9 cellular contexts compared by ENCODE assay signal in genomic region chr6:4788953-4789584, GRCh38. TPM values are rescaled to one million over a fixed set of nuclear protein-coding genes. Genes with fewer than 3 reads are reported as not detected.
DNase-seq lines count a peak whose midpoint lies in the region; ATAC-seq, FAIRE-seq and TF ChIP-seq lines count a peak whose summit lies in the region.
"Had no signal": no experiment of that assay in that cellular context is flagged by ENCODE, and none has a peak within 500 bp of the region (broad histone marks: within the 10 kb centered on the region; RNA-seq: fewer than 3 reads in every experiment).

No MANE protein-coding gene starts in this region.

- H4K5ac ChIP-seq in H1 (ENCODE audit: insufficient read length, low read depth, low read length) = no peak overlapping the region

- peaks cover 30% of the 10 kb centered on the region for H3K79me1 ChIP-seq in H1 (ENCODE audit: low read depth, low read length)

- no peak overlapping the region for H3K14ac ChIP-seq in H1 (ENCODE audit: insufficient read length)

- no peak overlapping the region for H4K8ac ChIP-seq in H1 (ENCODE audit: extremely low read depth, insufficient read depth, low read length)

- H2BK20ac ChIP-seq in H1 (ENCODE audit: low read length) = no peak overlapping the region

- no peak overlapping the region for H2BK12ac ChIP-seq in H1 (ENCODE audit: low read depth, low read length)

- no peak overlapping the region for H2AFZ ChIP-seq in H1 (ENCODE audit: low read length)

- no peaks in the 10 kb centered on the region for H3K36me3 ChIP-seq in H1 (ENCODE audit: control insufficient read depth in 2 of 4, insufficient read depth in 4 of 4, low read length in 3 of 4)

- DNase-seq in H1 (ENCODE audit: low read depth in 1 of 2, low spot score in 2 of 2) (peak in 1 of 2 experiments; percentile 57), hepatic stellate cell (ENCODE audit: low spot score) (no peak), NCI-H1436 (lab: John Stamatoyannopoulos, UW) (no peak), right cardiac atrium (no peak), GM03348 (ENCODE audit: low spot score) (no peak)
- DNase-seq: Calu3 had no signal

- H3K79me2 ChIP-seq in H1 (ENCODE audit: control insufficient read depth in 1 of 2, insufficient read depth in 2 of 2, low read length in 2 of 2) = peaks cover 57 to 98% of the 10 kb centered on the region in 2 experiments

- TF ChIP-seq CTCF in GM12875 (IDR thresholded peaks at IDR 0.05; ENCODE audit: borderline replicate concordance, insufficient read depth, low read depth, low read length) (peak; percentile 70), H1 (IDR thresholded peaks at IDR 0.05; ENCODE audit: control extremely low read depth in 1 of 3, insufficient read depth in 1 of 3, low read depth in 1 of 3, low read length in 3 of 3) (peak; percentile 43 to 67 (median 55))

- H3K27me3 ChIP-seq in H1 (replicated peaks in 1 of 4; ENCODE audit: control insufficient read depth in 3 of 4, extremely low read depth in 1 of 4, insufficient read depth in 3 of 4, low read length in 3 of 4) (no peaks in the 10 kb centered on the region; a peak in 2 of 7 replicates), right cardiac atrium (ENCODE audit: control insufficient read depth, insufficient read depth) (no peaks in the 10 kb centered on the region)

- no peak for TF ChIP-seq EP300 in H1 (IDR thresholded peaks at IDR 0.05; ENCODE audit: borderline replicate concordance in 1 of 2, low read depth in 2 of 2, low read length in 2 of 2)

- H2BK120ac ChIP-seq in H1 (replicated peaks; ENCODE audit: low read depth, low read length) = no peak overlapping the region

- H3K4me2 ChIP-seq in H1 (ENCODE audit: insufficient read depth in 1 of 2, low read depth in 2 of 2, low read length in 2 of 2) = no peak overlapping the region

- H3K4me3 ChIP-seq in GM12875 (ENCODE audit: low read depth, low read length) (no peak overlapping the region), H1 (ENCODE audit: extremely low read depth in 1 of 4, insufficient read depth in 2 of 4, low read depth in 3 of 4, low read length in 4 of 4) (no peak overlapping the region), right cardiac atrium (ENCODE audit: low read length) (no peak overlapping the region)

- no peak for TF ChIP-seq POLR2A in H1 (IDR thresholded peaks at IDR 0.05; ENCODE audit: control extremely low read depth in 1 of 2, low read depth in 2 of 2, low read length in 2 of 2)

- FAIRE-seq in H1 (lab: Jason Lieb, UNC) = no peak

- intact Hi-C loops in right cardiac atrium (cut with DNase I) = no loop called here

- no peak overlapping the region for H2AK5ac ChIP-seq in H1 (ENCODE audit: low read depth, low read length)

- H3K9me3 ChIP-seq in H1 (ENCODE audit: insufficient read depth in 2 of 2, low read depth in 1 of 2, low read length in 1 of 2) (no peaks in the 10 kb centered on the region), right cardiac atrium (ENCODE audit: control insufficient read depth, low read length) (no peaks in the 10 kb centered on the region)

- H3K18ac ChIP-seq in H1 (ENCODE audit: extremely low read depth, low read length) = no peak overlapping the region

- peaks cover 73 to 77% of the 10 kb centered on the region in 2 experiments for H4K20me1 ChIP-seq in H1 (replicated peaks in 1 of 2; ENCODE audit: control insufficient read depth in 1 of 2, insufficient read depth in 2 of 2, low read length in 2 of 2)

- H3K9ac ChIP-seq in H1 (replicated peaks in 1 of 4; ENCODE audit: extremely low read depth in 1 of 4, low read depth in 3 of 4, low read length in 3 of 4) = no peak overlapping the region

- ATAC-seq in GM21360 (IDR thresholded peaks at IDR 0.05; ENCODE audit: unreplicated experiment) = peak; percentile 90
- peak; percentile 84 for ATAC-seq in HG03097 (IDR thresholded peaks at IDR 0.05; ENCODE audit: low FRiP score, unreplicated experiment)
- no peak for ATAC-seq in right cardiac atrium

- H3K4me1 ChIP-seq in H1 (replicated peaks in 1 of 4; ENCODE audit: control insufficient read depth in 3 of 4, insufficient read depth in 4 of 4, low read length in 3 of 4) = peaks cover 9 to 33% (median 24%) of the 10 kb centered on the region in 4 experiments
- peaks cover 5% of the 10 kb centered on the region for H3K4me1 ChIP-seq in right cardiac atrium (ENCODE audit: control insufficient read depth, insufficient read depth, low read length)

- no peaks in the 10 kb centered on the region; the same call in 1 of the 2 replicates for H3K23me2 ChIP-seq in H1 (ENCODE audit: low read depth, low read length)

- no peak overlapping the region for H2BK5ac ChIP-seq in H1 (ENCODE audit: low read depth, low read length)

- H3K56ac ChIP-seq in H1 (replicated peaks; ENCODE audit: insufficient read length, low read depth, low read length) = no peak overlapping the region

- H3K4ac ChIP-seq in H1 (replicated peaks; ENCODE audit: insufficient read length, low read depth, low read length) = no peak overlapping the region

- WGBS in H1 (ENCODE audit: extremely low coverage in 1 of 2, insufficient coverage in 1 of 2, insufficient read length in 1 of 2, insufficient replicate concordance in 2 of 2, low coverage in 1 of 2, low lambda C conversion rate in 2 of 2, missing lambda C conversion rate in 1 of 2), 2 experiments = 71% methylated on average over 16 of the region's 16 CpGs; no CpG with 5 or more reads in 1 of the 2 experiments
- 88% methylated on average over 16 of the region's 16 CpGs for WGBS in right cardiac atrium

- CTCF ChIA-PET in H1 (lab: Charles Lee; ENCODE audit: partially characterized antibody) = interaction anchor here (0.6 to 3.8 kb wide), 20 partner anchors 8 to 496 kb away, joined by 3 to 45 read pairs (median 5); no protein-coding TSS in a partner anchor

- H3K27ac ChIP-seq in H1 (ENCODE audit: low read depth, low read length) = no peak overlapping the region
- no peak overlapping the region for H3K27ac ChIP-seq in right cardiac atrium (ENCODE audit: low read length)

- no peak overlapping the region for H4K91ac ChIP-seq in H1 (replicated peaks; ENCODE audit: insufficient read length, low read length)

- no peak overlapping the region for H2BK15ac ChIP-seq in H1 (ENCODE audit: low read length)

- peak; percentile 24 to 40; a peak in 3 of 4 replicates for TF ChIP-seq RAD21 in H1 (IDR thresholded peaks at IDR 0.05 in 1 of 2, conservative IDR thresholded peaks at IDR 0.05 in 1 of 2; ENCODE audit: low read depth in 2 of 2, low read length in 2 of 2)

- POLR2A ChIA-PET in H1 (lab: Charles Lee; ENCODE audit: partially characterized antibody) = interaction anchor here (0.9 kb wide), 1 partner anchor 17 kb away, joined by 3 read pairs; no protein-coding TSS in a partner anchor

- H3K23ac ChIP-seq in H1 (ENCODE audit: insufficient read length) = no peak overlapping the region

TF ChIP-seq in H1, 55 proteins besides CTCF, POLR2A, EP300 and RAD21:
- TF ChIP-seq HDAC6 (IDR thresholded peaks at IDR 0.05; ENCODE audit: low read depth, low read length) (no peak), SUZ12 (IDR thresholded peaks at IDR 0.05; ENCODE audit: low read length) (no peak), RBBP5 (IDR thresholded peaks at IDR 0.05; ENCODE audit: borderline replicate concordance, low read depth, low read length) (no peak), NANOG (IDR thresholded peaks at IDR 0.05; ENCODE audit: insufficient read depth, low read depth, low read length, poor library complexity, severe bottlenecking) (no peak)
TF ChIP-seq in H1: peak in this region for 0.

RNA-seq across cellular contexts. Expression of gene CDYL, which starts 12.9 kb away (rescaled TPM):
- 113 and 119 TPM in 2 replicates for total RNA-seq in H1 (2021; fragmentation: NEBNext Ultra II Directional; extraction: Animal tissue kit (Norgen Biotek cat#: 25700))
- 53.7 and 56.4 TPM in 2 replicates for polyA plus RNA-seq in H1 (2011; rRNA removed)
- 147 TPM for polyA plus RNA-seq in H1 (2011; cell fraction: cytosol; rRNA removed)
- polyA plus RNA-seq in H1 (2011; cell fraction: nucleus; rRNA removed) = 71.5 TPM
- polyA plus RNA-seq in H1 (2012, experiment 1 of 2) = 86.0 to 106 TPM (median 98.0 TPM) in 4 replicates
- polyA plus RNA-seq in H1 (2012, experiment 2 of 2) = 14.0 TPM
- polyA plus RNA-seq in H1 (2013, experiment 1 of 2) = 92.0 TPM
- polyA plus RNA-seq in H1 (2013, experiment 2 of 2) = 90.7 TPM
- polyA minus RNA-seq in H1 (2011; rRNA and poly(A)+ RNA removed) = 90.6 and 115 TPM in 2 replicates
- polyA minus RNA-seq in H1 (2011; cell fraction: cytosol; rRNA and poly(A)+ RNA removed) = 79.0 TPM
- polyA minus RNA-seq in H1 (2011; cell fraction: nucleus; rRNA and poly(A)+ RNA removed) = 156 TPM
- total RNA-seq in right cardiac atrium = 10 to 100 TPM; 33.5 to 42.0 (median 36.1) TPM
- 6.0 TPM for polyA plus RNA-seq in right cardiac atrium

Comparison
In these comparisons a context has a peak if more than half of its experiments do, and no peak if none do; other contexts are left out.
1. ATAC-seq: peak in GM21360 (single experiment) and HG03097 (single experiment); none in right cardiac atrium (0 of 2).